Comparison of ENCODE assay signal across 8 cellular contexts in genomic region chr1:62689524-62689923, GRCh38. TPM values are rescaled to one million over a fixed set of nuclear protein-coding genes. Genes with fewer than 3 reads are reported as not detected.
DNase-seq lines count a peak whose midpoint lies in the region; TF ChIP-seq lines count a peak whose summit lies in the region.

No MANE protein-coding gene starts in this region.

- POLR2A ChIA-PET in HEK293T (lab: Yijun Ruan, JAX) = interaction anchor here (0.6 to 1.6 kb wide), 2 partner anchors 8 to 31 kb away, joined by 4 read pairs; no protein-coding TSS in a partner anchor

- no peak for TF ChIP-seq CTCF in GM12865 (IDR thresholded peaks at IDR 0.05; ENCODE audit: insufficient read depth, low read depth, low read length, missing control alignments)
- no peak for TF ChIP-seq CTCF in fibroblast of villous mesenchyme (IDR thresholded peaks at IDR 0.05; ENCODE audit: insufficient read depth, low read depth, low read length)

- DNase-seq in GM12865 (ENCODE audit: low read depth) (peak; percentile 2), SK-MEL-5 (ENCODE audit: low read depth, low spot score) (peak; percentile 7), fibroblast of villous mesenchyme (ENCODE audit: low read depth) (peak; percentile 58), skeletal muscle cell (ENCODE audit: low read depth) (no peak), HEK293T (ENCODE audit: extremely low spot score) (no peak), epidermal melanocyte (ENCODE audit: insufficient read length, low spot score) (no peak), nucleus accumbens (lab: John Stamatoyannopoulos, UW) (no peak), NCI-H510A treated with DMSO at 0.1 percent for 48 hours (lab: John Stamatoyannopoulos, UW) (no peak)

- in situ Hi-C loops in SK-MEL-5 (cut with HindIII; ENCODE audit: low pct_unique_long_range_greater_than_20kb, low sequenced_read_pairs) = no loop called here

- H3K4me3 ChIP-seq in GM12865 (ENCODE audit: low read depth, low read length) = no peak overlapping the region
- H3K4me3 ChIP-seq in fibroblast of villous mesenchyme (ENCODE audit: low read depth, low read length) = peak overlapping the region; percentile 21
- H3K4me3 ChIP-seq in skeletal muscle cell (ENCODE audit: low read depth, low read length) = peak overlapping the region; percentile 17

- CTCF ChIA-PET in HEK293T (lab: Yijun Ruan, JAX) = no interaction called here

TF ChIP-seq in HEK293T, 16 proteins besides CTCF, POLR2A, EP300 and RAD21:
- no peak for TF ChIP-seq SUZ12 (IDR thresholded peaks at IDR 0.05)
- TF ChIP-seq BHLHE40 (IDR thresholded peaks at IDR 0.05; ENCODE audit: borderline replicate concordance) = no peak
- TF ChIP-seq NFRKB (IDR thresholded peaks at IDR 0.05) = no peak
- TF ChIP-seq ELF4 (IDR thresholded peaks at IDR 0.05) = no peak
- TF ChIP-seq FOXK2 (IDR thresholded peaks at IDR 0.05) = no peak
- TF ChIP-seq ZNF384 (IDR thresholded peaks at IDR 0.05) = no peak
- no peak for TF ChIP-seq SP1 (IDR thresholded peaks at IDR 0.05)
- no peak for TF ChIP-seq CTBP1 (IDR thresholded peaks at IDR 0.05; ENCODE audit: borderline replicate concordance)
- TF ChIP-seq LEF1 (IDR thresholded peaks at IDR 0.05; ENCODE audit: borderline replicate concordance) = no peak
- TF ChIP-seq HDGF (IDR thresholded peaks at IDR 0.05; ENCODE audit: borderline replicate concordance) = no peak
- TF ChIP-seq ARNT (IDR thresholded peaks at IDR 0.05) = no peak
- TF ChIP-seq TARDBP (IDR thresholded peaks at IDR 0.05) = no peak
- no peak for TF ChIP-seq FOXA1 (IDR thresholded peaks at IDR 0.05)
- no peak for TF ChIP-seq FOXM1 (IDR thresholded peaks at IDR 0.05; ENCODE audit: borderline replicate concordance)
- TF ChIP-seq, protein P1, sequence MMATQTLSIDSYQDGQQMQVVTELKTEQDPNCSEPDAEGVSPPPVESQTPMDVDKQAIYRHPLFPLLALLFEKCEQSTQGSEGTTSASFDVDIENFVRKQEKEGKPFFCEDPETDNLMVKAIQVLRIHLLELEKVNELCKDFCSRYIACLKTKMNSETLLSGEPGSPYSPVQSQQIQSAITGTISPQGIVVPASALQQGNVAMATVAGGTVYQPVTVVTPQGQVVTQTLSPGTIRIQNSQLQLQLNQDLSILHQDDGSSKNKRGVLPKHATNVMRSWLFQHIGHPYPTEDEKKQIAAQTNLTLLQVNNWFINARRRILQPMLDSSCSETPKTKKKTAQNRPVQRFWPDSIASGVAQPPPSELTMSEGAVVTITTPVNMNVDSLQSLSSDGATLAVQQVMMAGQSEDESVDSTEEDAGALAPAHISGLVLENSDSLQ (IDR thresholded peaks at IDR 0.05) = no peak
- TF ChIP-seq L3MBTL2 (conservative IDR thresholded peaks at IDR 0.05) = no peak
TF ChIP-seq in HEK293T: peak in this region for 0.

RNA-seq across cellular contexts. Expression of gene DOCK7, which starts 1.3 kb away (rescaled TPM):
- total RNA-seq in SK-MEL-5 (2014; rRNA removed; shearing (Covaris generic)) = 87.2 and 109 TPM in 2 replicates
- polyA plus RNA-seq in SK-MEL-5 (2015; cell fraction: cytosol; rRNA removed) = 48.4 and 54.4 TPM in 2 replicates
- polyA plus RNA-seq in SK-MEL-5 (2015; cell fraction: nucleus; rRNA removed) = 48.3 and 84.2 TPM in 2 replicates
- total RNA-seq in fibroblast of villous mesenchyme = 153 and 177 TPM in 2 replicates

Comparison
In these comparisons a context has a peak if more than half of its experiments do, and no peak if none do; other contexts are left out.
1. DNase-seq: peak in GM12865 (single experiment), SK-MEL-5 (single experiment) and fibroblast of villous mesenchyme (single experiment); none in skeletal muscle cell (single experiment), HEK293T (single experiment), epidermal melanocyte (single experiment), nucleus accumbens (0 of 56) and NCI-H510A treated with DMSO at 0.1 percent for 48 hours (single experiment).